ENCODE assay signal across 1 cellular context in the genomic region with DNA sequence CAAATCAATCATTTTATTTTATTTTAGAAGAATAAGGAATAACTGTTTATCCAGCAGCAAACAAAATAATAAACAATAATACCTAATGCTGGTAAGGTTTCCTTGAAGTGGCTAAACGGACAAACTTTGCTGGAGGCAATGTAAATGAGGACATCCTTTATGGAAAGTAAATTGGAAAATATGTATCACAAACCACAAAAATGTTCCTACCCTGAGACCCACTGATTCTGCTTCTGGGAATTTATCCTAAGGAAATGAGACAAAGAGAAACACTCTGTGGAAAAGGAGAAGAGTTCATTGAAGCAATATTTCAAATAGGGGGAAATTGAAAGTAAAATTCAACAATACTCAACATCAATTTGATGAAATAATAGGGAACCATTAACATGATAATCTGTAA.
TF ChIP-seq lines count a peak whose summit lies in the region.

No MANE protein-coding gene starts in this region.

TF ChIP-seq in WTC11, 78 proteins besides CTCF, POLR2A, EP300 and RAD21 (continued from another document):
- no peak for TF ChIP-seq PREB (CRISPR knock-in tag; IDR thresholded peaks at IDR 0.05; ENCODE audit: borderline replicate concordance)
- TF ChIP-seq NR3C1 (CRISPR knock-in tag; conservative IDR thresholded peaks at IDR 0.05; ENCODE audit: low read depth) = no peak
- TF ChIP-seq ZSCAN18 (CRISPR knock-in tag; IDR thresholded peaks at IDR 0.05) = no peak
- no peak for TF ChIP-seq MAX (CRISPR knock-in tag; IDR thresholded peaks at IDR 0.05)
- no peak for TF ChIP-seq TCF7 (CRISPR knock-in tag; IDR thresholded peaks at IDR 0.05; ENCODE audit: low read depth)
- TF ChIP-seq ZNF232 (CRISPR knock-in tag; IDR thresholded peaks at IDR 0.05) = no peak
- no peak for TF ChIP-seq AFF4 (CRISPR knock-in tag; IDR thresholded peaks at IDR 0.05; ENCODE audit: borderline replicate concordance)
- TF ChIP-seq ZNF317 (CRISPR knock-in tag; IDR thresholded peaks at IDR 0.05; ENCODE audit: borderline replicate concordance, low read depth) = no peak
- no peak for TF ChIP-seq FOXK1 (CRISPR knock-in tag; IDR thresholded peaks at IDR 0.05)
- TF ChIP-seq, protein P1, sequence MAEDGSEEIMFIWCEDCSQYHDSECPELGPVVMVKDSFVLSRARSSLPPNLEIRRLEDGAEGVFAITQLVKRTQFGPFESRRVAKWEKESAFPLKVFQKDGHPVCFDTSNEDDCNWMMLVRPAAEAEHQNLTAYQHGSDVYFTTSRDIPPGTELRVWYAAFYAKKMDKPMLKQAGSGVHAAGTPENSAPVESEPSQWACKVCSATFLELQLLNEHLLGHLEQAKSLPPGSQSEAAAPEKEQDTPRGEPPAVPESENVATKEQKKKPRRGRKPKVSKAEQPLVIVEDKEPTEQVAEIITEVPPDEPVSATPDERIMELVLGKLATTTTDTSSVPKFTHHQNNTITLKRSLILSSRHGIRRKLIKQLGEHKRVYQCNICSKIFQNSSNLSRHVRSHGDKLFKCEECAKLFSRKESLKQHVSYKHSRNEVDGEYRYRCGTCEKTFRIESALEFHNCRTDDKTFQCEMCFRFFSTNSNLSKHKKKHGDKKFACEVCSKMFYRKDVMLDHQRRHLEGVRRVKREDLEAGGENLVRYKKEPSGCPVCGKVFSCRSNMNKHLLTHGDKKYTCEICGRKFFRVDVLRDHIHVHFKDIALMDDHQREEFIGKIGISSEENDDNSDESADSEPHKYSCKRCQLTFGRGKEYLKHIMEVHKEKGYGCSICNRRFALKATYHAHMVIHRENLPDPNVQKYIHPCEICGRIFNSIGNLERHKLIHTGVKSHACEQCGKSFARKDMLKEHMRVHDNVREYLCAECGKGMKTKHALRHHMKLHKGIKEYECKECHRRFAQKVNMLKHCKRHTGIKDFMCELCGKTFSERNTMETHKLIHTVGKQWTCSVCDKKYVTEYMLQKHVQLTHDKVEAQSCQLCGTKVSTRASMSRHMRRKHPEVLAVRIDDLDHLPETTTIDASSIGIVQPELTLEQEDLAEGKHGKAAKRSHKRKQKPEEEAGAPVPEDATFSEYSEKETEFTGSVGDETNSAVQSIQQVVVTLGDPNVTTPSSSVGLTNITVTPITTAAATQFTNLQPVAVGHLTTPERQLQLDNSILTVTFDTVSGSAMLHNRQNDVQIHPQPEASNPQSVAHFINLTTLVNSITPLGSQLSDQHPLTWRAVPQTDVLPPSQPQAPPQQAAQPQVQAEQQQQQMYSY (CRISPR knock-in tag; IDR thresholded peaks at IDR 0.05) = no peak
